Comparison of ENCODE assay signal across 13 cellular contexts in genomic region chr7:1938788-1939433, GRCh38.
DNase-seq lines count a peak whose midpoint lies in the region; ATAC-seq, FAIRE-seq and TF ChIP-seq lines count a peak whose summit lies in the region.
"Had no signal": no experiment of that assay in that cellular context is flagged by ENCODE, and none has a peak within 500 bp of the region (broad histone marks: within the 10 kb centered on the region; RNA-seq: fewer than 3 reads in every experiment).

No MANE protein-coding gene starts in this region.

- peak overlapping the region; percentile 95 for H3K9ac ChIP-seq in Loucy (ENCODE audit: low read depth, low read length, poor library complexity, severe bottlenecking)

- no peak for TF ChIP-seq CTCF in GM12865 (IDR thresholded peaks at IDR 0.05; ENCODE audit: insufficient read depth, low read depth, low read length, missing control alignments)
- no peak for TF ChIP-seq CTCF in Loucy (conservative IDR thresholded peaks at IDR 0.05; ENCODE audit: low read length)
- TF ChIP-seq CTCF in neutrophil (IDR thresholded peaks at IDR 0.05) = no peak
- TF ChIP-seq CTCF in WTC11 (IDR thresholded peaks at IDR 0.05) = no peak

- H4K20me1 ChIP-seq in Loucy (ENCODE audit: insufficient read depth, low read length, poor library complexity, severe bottlenecking) = peaks cover 32% of the 10 kb centered on the region

- H3F3A ChIP-seq in Loucy (ENCODE audit: low read depth) = peaks cover 4% of the 10 kb centered on the region; the same call in 1 of the 2 replicates

- no peak for FAIRE-seq in H54 (lab: Jason Lieb, UNC)
- FAIRE-seq: keratinocyte had no signal

- H3K27ac ChIP-seq in neutrophil = peak overlapping the region; percentile 83

- peaks cover 75% of the 10 kb centered on the region for H3K79me2 ChIP-seq in Loucy (ENCODE audit: insufficient read depth, low read length)

- H3K27ac Mint-ChIP-seq in WTC11 = no peak overlapping the region

- ATAC-seq in WTC11 = no peak

- H3K27me3 Mint-ChIP-seq in WTC11 (ENCODE audit: low read depth) = peaks cover 2% of the 10 kb centered on the region; the same call in 1 of the 2 replicates

- H3K4me1 ChIP-seq in Loucy (ENCODE audit: insufficient read depth, low read length, poor library complexity, severe bottlenecking) (peaks cover 72% of the 10 kb centered on the region), neutrophil (ENCODE audit: control insufficient read depth in 1 of 2, insufficient read depth in 1 of 2, low read depth in 1 of 2, low read length in 1 of 2) (peaks cover 20 to 34% of the 10 kb centered on the region in 2 experiments)

- peak overlapping the region; percentile 89 for H3K4me2 ChIP-seq in Loucy (ENCODE audit: low read depth, low read length, poor library complexity, severe bottlenecking)

- H3K4me3 Mint-ChIP-seq in WTC11 = no peak overlapping the region

- peaks cover 10% of the 10 kb centered on the region for H3K9me3 Mint-ChIP-seq in WTC11

- H3K27me3 ChIP-seq in Loucy (ENCODE audit: insufficient read depth, low read length, poor library complexity, severe bottlenecking) = no peaks in the 10 kb centered on the region
- peaks cover 26% of the 10 kb centered on the region for H3K27me3 ChIP-seq in neutrophil

- H3K9me2 ChIP-seq in Loucy (replicated peaks; ENCODE audit: low read depth, low read length) = no peaks in the 10 kb centered on the region

- H3K9me3 ChIP-seq in Loucy (ENCODE audit: insufficient read depth, low read depth, low read length) (no peaks in the 10 kb centered on the region), neutrophil (no peaks in the 10 kb centered on the region)

- H2AFZ ChIP-seq in Loucy (ENCODE audit: low read length) = no peak overlapping the region

- peaks cover 18% of the 10 kb centered on the region for H3K36me3 Mint-ChIP-seq in WTC11

- H3K4me3 ChIP-seq in GM12865 (ENCODE audit: low read depth, low read length) (peak overlapping the region; percentile 54), Loucy (ENCODE audit: low read length, poor library complexity, severe bottlenecking) (peak overlapping the region; percentile 81), neutrophil (ENCODE audit: low read depth in 1 of 2, low read length in 1 of 2) (peak overlapping the region; percentile 43 to 50)

- DNase-seq in GM12865 (ENCODE audit: low read depth) = no peak
- peak; percentile 15 for DNase-seq in central memory CD4-positive, alpha-beta T cell
- DNase-seq in NCI-H2107 (lab: John Stamatoyannopoulos, UW) = no peak
- no peak for DNase-seq in WTC11 (ENCODE audit: low spot score)
- DNase-seq in germinal center (ENCODE audit: low spot score) = no peak
- DNase-seq in H54 (ENCODE audit: insufficient read length, low spot score) = no peak
- DNase-seq: amniotic stem cell, Karpas-422, NCI-H526, T1000 had no signal

- POLR2A ChIA-PET in WTC11 (lab: Charles Lee) = no interaction called here

- no peak for TF ChIP-seq POLR2A in H54 (IDR thresholded peaks at IDR 0.05; ENCODE audit: low read depth, low read length)

- CTCF ChIA-PET in WTC11 (lab: Charles Lee) = no interaction called here

- H3K4me1 Mint-ChIP-seq in WTC11 = peaks cover 14% of the 10 kb centered on the region

- peaks cover 16% of the 10 kb centered on the region; the same call in 1 of the 2 replicates for H3K36me3 ChIP-seq in Loucy (ENCODE audit: insufficient read depth, low read length)
- H3K36me3 ChIP-seq in neutrophil = peaks cover 10% of the 10 kb centered on the region

TF ChIP-seq in WTC11, 78 proteins besides CTCF, POLR2A, EP300 and RAD21:
- TF ChIP-seq GTF2I (CRISPR knock-in tag; conservative IDR thresholded peaks at IDR 0.05) (no peak), ZNF138 (CRISPR knock-in tag; conservative IDR thresholded peaks at IDR 0.05) (no peak), CDX4 (CRISPR knock-in tag; IDR thresholded peaks at IDR 0.05; ENCODE audit: borderline replicate concordance) (no peak), NR2C2 (CRISPR knock-in tag; IDR thresholded peaks at IDR 0.05) (no peak), USF1 (CRISPR knock-in tag; IDR thresholded peaks at IDR 0.05) (no peak), NR1H2 (CRISPR knock-in tag; IDR thresholded peaks at IDR 0.05) (no peak), USF2 (CRISPR knock-in tag; IDR thresholded peaks at IDR 0.05) (no peak), JUN (CRISPR knock-in tag; IDR thresholded peaks at IDR 0.05) (no peak), ZSCAN18 (CRISPR knock-in tag; IDR thresholded peaks at IDR 0.05) (no peak), ZNF416 (CRISPR knock-in tag; IDR thresholded peaks at IDR 0.05) (no peak), TEAD4 (CRISPR knock-in tag; IDR thresholded peaks at IDR 0.05) (no peak), ZNF671 (CRISPR knock-in tag; IDR thresholded peaks at IDR 0.05) (no peak), ZNF281 (CRISPR knock-in tag; IDR thresholded peaks at IDR 0.05) (no peak), GABPB1 (CRISPR knock-in tag; IDR thresholded peaks at IDR 0.05) (no peak), CREB1 (CRISPR knock-in tag; IDR thresholded peaks at IDR 0.05) (no peak), E2F1 (CRISPR knock-in tag; IDR thresholded peaks at IDR 0.05) (no peak), MYBL2 (CRISPR knock-in tag; IDR thresholded peaks at IDR 0.05) (no peak), ATF1 (CRISPR knock-in tag; IDR thresholded peaks at IDR 0.05) (no peak), ZMAT4 (CRISPR knock-in tag; IDR thresholded peaks at IDR 0.05) (no peak)
